ENCODE assay signal across 8 cellular contexts in the genomic region with DNA sequence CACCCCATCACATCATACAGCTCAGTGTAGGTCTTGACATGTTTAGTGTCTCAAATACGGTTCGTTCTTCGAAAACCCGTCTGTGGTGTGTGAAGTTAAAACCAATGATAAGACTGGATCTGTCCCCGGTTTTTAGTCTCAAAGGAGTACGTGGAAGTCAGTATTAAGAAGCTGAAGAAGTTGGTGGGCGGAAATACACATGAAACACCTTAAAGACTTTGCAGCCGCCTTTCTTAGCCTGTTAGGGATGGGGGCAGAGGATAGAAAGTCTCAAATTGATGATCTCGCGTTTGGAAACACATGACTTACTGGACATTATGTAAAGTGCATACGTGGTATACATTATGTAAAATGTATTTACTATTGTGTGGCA. TPM values are rescaled to one million over a fixed set of nuclear protein-coding genes. Genes with fewer than 3 reads are reported as not detected.
DNase-seq lines count a peak whose midpoint lies in the region; ATAC-seq and TF ChIP-seq lines count a peak whose summit lies in the region.

No MANE protein-coding gene starts in this region.

- H3K27me3 Mint-ChIP-seq in T-helper 2 cell treated with Interferon-gamma antibody and Interleukin-4, amounts not matched to agents 5 μg/mL and 100 μg/mL, for 36 hours (ENCODE audit: low read depth), result no peaks in the 10 kb centered on the region

- H3K4me2 ChIP-seq in skeletal muscle satellite cell (ENCODE audit: low read length), result peak overlapping the region; percentile 97

- H3K4me1 ChIP-seq in skeletal muscle satellite cell (ENCODE audit: control insufficient read depth, insufficient read depth, low read length), result peaks cover 30% of the 10 kb centered on the region

- no peaks in the 10 kb centered on the region for H3K27me3 ChIP-seq in skeletal muscle satellite cell (ENCODE audit: control insufficient read depth, insufficient read depth, low read length)

- peak overlapping the region; percentile 99 for H3K9ac ChIP-seq in skeletal muscle satellite cell (ENCODE audit: low read depth, low read length)

- H3K4me3 ChIP-seq in foreskin fibroblast (ENCODE audit: low read depth in 1 of 2, low read length in 2 of 2) (peak overlapping the region; percentile 81 to 86), skeletal muscle satellite cell (ENCODE audit: low read length) (peak overlapping the region; percentile 97)

- H3K36me3 Mint-ChIP-seq in T-helper 2 cell treated with Interferon-gamma antibody and Interleukin-4, amounts not matched to agents 5 μg/mL and 100 μg/mL, for 36 hours (ENCODE audit: low read depth), result peaks cover 29% of the 10 kb centered on the region

- DNase-seq in GM13977 (ENCODE audit: low spot score) (peak; percentile 17), foreskin fibroblast (no peak), NCI-H2029 (lab: John Stamatoyannopoulos, UW) (no peak), head of caudate nucleus (no peak)
- peak; percentile 10 for DNase-seq in T-helper 2 cell treated with Interferon-gamma antibody and Interleukin-4, amounts not matched to agents 5 μg/mL and 100 μg/mL, for 36 hours (ENCODE audit: low spot score)

- intact Hi-C loops in head of caudate nucleus (cut with DNase I), result loop anchor here (5.0 kb wide), 1 partner anchor 54 kb away; a partner anchor contains a TSS

- H3K9me3 Mint-ChIP-seq in T-helper 2 cell treated with Interferon-gamma antibody and Interleukin-4, amounts not matched to agents 5 μg/mL and 100 μg/mL, for 36 hours, result no peaks in the 10 kb centered on the region

- peaks cover 35% of the 10 kb centered on the region for H3K4me1 Mint-ChIP-seq in T-helper 2 cell treated with Interferon-gamma antibody and Interleukin-4, amounts not matched to agents 5 μg/mL and 100 μg/mL, for 36 hours (ENCODE audit: low read depth)

- no peaks in the 10 kb centered on the region for H3K9me3 ChIP-seq in skeletal muscle satellite cell (replicated peaks; ENCODE audit: low read length)

- in situ Hi-C loops in GM13977 (cut with MboI; ENCODE audit: low pct_unique_long_range_greater_than_20kb, low sequenced_read_pairs, unreplicated experiment), result loop anchor here (25.0 kb wide), 1 partner anchor 109 kb away; no protein-coding TSS in a partner anchor

- peak overlapping the region; percentile 98 for H3K27ac Mint-ChIP-seq in T-helper 2 cell treated with Interferon-gamma antibody and Interleukin-4, amounts not matched to agents 5 μg/mL and 100 μg/mL, for 36 hours

- ATAC-seq in GM19328 (IDR thresholded peaks at IDR 0.05; ENCODE audit: unreplicated experiment) (no peak), GM21423 (IDR thresholded peaks at IDR 0.05; ENCODE audit: unreplicated experiment) (no peak)

- peak overlapping the region; percentile 98 for H3K4me3 Mint-ChIP-seq in T-helper 2 cell treated with Interferon-gamma antibody and Interleukin-4, amounts not matched to agents 5 μg/mL and 100 μg/mL, for 36 hours

- peaks cover 8% of the 10 kb centered on the region for H3K36me3 ChIP-seq in skeletal muscle satellite cell (ENCODE audit: insufficient read depth, low read length)

- TF ChIP-seq CTCF in GM13977 (IDR thresholded peaks at IDR 0.05; ENCODE audit: extremely low read depth, insufficient read depth, missing control alignments), result no peak
- no peak for TF ChIP-seq CTCF in foreskin fibroblast (IDR thresholded peaks at IDR 0.05; ENCODE audit: low read depth, low read length)

RNA-seq across cellular contexts. Expression of a gene that starts 1.0 kb away (rescaled TPM):
- total RNA-seq in skeletal muscle satellite cell (2012; rRNA removed), result 45.2 and 46.1 TPM in 2 replicates

RNA-seq across cellular contexts. Expression of a gene that starts 54.8 kb away (rescaled TPM):
- total RNA-seq in skeletal muscle satellite cell (2012; rRNA removed), result 60.7 and 69.5 TPM in 2 replicates

Comparison
In these comparisons a context has a peak if more than half of its experiments do, and no peak if none do; other contexts are left out.
1. DNase-seq: peak in GM13977 (single experiment) and T-helper 2 cell treated with Interferon-gamma antibody and Interleukin-4, amounts not matched to agents 5 μg/mL and 100 μg/mL, for 36 hours (single experiment); none in foreskin fibroblast (0 of 2), NCI-H2029 (single experiment) and head of caudate nucleus (0 of 42).